1 cellular context compared by ENCODE assay signal in the genomic region with DNA sequence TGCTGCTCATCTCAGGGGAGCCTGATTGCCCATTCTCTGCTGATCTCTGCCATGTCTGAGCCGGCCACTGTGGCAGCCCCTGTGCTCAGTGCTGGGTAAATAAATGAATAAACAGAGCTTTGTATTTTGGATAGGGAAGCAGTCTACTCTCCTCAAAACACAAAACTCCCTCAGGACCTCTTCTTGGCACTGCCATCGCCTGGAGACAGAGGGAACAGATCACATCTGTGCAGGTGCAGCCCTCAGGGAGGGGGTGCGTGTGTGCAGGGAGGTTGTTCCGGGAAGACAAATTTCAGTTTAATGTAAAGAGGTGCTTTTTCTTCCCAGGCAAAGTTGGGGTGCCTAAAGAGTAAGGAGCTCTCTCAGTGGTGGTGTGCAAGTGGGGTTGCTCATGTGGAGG.
TF ChIP-seq lines count a peak whose summit lies in the region.

No MANE protein-coding gene starts in this region.

TF ChIP-seq in SK-N-SH treated with all-trans-retinoic acid at 6 μM for 48 hours, 23 proteins besides CTCF, POLR2A, EP300 and RAD21:
- TF ChIP-seq TCF4 (CRISPR knock-in tag; IDR thresholded peaks at IDR 0.05; ENCODE audit: borderline replicate concordance) = no peak
- TF ChIP-seq ARNTL (CRISPR knock-in tag; IDR thresholded peaks at IDR 0.05; ENCODE audit: borderline replicate concordance, low read depth) = no peak
- no peak for TF ChIP-seq ZNF8 (CRISPR knock-in tag; IDR thresholded peaks at IDR 0.05)
- TF ChIP-seq CSRNP3 (CRISPR knock-in tag; IDR thresholded peaks at IDR 0.05) = no peak
- no peak for TF ChIP-seq RARB (CRISPR knock-in tag; IDR thresholded peaks at IDR 0.05)
- TF ChIP-seq, protein P1, sequence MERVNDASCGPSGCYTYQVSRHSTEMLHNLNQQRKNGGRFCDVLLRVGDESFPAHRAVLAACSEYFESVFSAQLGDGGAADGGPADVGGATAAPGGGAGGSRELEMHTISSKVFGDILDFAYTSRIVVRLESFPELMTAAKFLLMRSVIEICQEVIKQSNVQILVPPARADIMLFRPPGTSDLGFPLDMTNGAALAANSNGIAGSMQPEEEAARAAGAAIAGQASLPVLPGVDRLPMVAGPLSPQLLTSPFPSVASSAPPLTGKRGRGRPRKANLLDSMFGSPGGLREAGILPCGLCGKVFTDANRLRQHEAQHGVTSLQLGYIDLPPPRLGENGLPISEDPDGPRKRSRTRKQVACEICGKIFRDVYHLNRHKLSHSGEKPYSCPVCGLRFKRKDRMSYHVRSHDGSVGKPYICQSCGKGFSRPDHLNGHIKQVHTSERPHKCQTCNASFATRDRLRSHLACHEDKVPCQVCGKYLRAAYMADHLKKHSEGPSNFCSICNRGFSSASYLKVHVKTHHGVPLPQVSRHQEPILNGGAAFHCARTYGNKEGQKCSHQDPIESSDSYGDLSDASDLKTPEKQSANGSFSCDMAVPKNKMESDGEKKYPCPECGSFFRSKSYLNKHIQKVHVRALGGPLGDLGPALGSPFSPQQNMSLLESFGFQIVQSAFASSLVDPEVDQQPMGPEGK (CRISPR knock-in tag; IDR thresholded peaks at IDR 0.05; ENCODE audit: borderline replicate concordance) = no peak
- TF ChIP-seq ZNF70 (CRISPR knock-in tag; IDR thresholded peaks at IDR 0.05) = no peak
TF ChIP-seq in SK-N-SH treated with all-trans-retinoic acid at 6 μM for 48 hours: peak in this region for 0.
